1 cellular context compared by ENCODE assay signal in the genomic region with DNA sequence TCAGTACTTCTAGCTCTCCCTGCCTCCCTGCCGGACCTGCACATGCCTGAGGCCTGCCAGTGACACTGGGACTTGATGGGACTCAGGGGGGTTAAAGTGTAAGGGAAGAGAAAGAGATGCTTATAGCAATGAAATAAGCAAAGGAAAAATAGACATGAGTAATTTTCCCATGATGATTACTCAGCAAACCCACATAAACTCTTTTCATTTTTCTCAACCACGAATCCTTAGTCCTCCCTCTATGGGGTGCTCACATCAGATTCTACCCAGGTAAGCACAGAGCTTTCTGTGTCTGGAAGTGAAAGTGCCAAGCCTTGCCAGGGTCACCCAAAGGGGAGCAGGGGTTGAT.
TF ChIP-seq lines count a peak whose summit lies in the region.

No MANE protein-coding gene starts in this region.

TF ChIP-seq in GM23338, 12 proteins besides CTCF, POLR2A, EP300 and RAD21 (continued from another document):
- TF ChIP-seq, protein P1, sequence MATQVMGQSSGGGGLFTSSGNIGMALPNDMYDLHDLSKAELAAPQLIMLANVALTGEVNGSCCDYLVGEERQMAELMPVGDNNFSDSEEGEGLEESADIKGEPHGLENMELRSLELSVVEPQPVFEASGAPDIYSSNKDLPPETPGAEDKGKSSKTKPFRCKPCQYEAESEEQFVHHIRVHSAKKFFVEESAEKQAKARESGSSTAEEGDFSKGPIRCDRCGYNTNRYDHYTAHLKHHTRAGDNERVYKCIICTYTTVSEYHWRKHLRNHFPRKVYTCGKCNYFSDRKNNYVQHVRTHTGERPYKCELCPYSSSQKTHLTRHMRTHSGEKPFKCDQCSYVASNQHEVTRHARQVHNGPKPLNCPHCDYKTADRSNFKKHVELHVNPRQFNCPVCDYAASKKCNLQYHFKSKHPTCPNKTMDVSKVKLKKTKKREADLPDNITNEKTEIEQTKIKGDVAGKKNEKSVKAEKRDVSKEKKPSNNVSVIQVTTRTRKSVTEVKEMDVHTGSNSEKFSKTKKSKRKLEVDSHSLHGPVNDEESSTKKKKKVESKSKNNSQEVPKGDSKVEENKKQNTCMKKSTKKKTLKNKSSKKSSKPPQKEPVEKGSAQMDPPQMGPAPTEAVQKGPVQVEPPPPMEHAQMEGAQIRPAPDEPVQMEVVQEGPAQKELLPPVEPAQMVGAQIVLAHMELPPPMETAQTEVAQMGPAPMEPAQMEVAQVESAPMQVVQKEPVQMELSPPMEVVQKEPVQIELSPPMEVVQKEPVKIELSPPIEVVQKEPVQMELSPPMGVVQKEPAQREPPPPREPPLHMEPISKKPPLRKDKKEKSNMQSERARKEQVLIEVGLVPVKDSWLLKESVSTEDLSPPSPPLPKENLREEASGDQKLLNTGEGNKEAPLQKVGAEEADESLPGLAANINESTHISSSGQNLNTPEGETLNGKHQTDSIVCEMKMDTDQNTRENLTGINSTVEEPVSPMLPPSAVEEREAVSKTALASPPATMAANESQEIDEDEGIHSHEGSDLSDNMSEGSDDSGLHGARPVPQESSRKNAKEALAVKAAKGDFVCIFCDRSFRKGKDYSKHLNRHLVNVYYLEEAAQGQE (IDR thresholded peaks at IDR 0.05; ENCODE audit: unreplicated experiment) = no peak
- TF ChIP-seq, protein P2, sequence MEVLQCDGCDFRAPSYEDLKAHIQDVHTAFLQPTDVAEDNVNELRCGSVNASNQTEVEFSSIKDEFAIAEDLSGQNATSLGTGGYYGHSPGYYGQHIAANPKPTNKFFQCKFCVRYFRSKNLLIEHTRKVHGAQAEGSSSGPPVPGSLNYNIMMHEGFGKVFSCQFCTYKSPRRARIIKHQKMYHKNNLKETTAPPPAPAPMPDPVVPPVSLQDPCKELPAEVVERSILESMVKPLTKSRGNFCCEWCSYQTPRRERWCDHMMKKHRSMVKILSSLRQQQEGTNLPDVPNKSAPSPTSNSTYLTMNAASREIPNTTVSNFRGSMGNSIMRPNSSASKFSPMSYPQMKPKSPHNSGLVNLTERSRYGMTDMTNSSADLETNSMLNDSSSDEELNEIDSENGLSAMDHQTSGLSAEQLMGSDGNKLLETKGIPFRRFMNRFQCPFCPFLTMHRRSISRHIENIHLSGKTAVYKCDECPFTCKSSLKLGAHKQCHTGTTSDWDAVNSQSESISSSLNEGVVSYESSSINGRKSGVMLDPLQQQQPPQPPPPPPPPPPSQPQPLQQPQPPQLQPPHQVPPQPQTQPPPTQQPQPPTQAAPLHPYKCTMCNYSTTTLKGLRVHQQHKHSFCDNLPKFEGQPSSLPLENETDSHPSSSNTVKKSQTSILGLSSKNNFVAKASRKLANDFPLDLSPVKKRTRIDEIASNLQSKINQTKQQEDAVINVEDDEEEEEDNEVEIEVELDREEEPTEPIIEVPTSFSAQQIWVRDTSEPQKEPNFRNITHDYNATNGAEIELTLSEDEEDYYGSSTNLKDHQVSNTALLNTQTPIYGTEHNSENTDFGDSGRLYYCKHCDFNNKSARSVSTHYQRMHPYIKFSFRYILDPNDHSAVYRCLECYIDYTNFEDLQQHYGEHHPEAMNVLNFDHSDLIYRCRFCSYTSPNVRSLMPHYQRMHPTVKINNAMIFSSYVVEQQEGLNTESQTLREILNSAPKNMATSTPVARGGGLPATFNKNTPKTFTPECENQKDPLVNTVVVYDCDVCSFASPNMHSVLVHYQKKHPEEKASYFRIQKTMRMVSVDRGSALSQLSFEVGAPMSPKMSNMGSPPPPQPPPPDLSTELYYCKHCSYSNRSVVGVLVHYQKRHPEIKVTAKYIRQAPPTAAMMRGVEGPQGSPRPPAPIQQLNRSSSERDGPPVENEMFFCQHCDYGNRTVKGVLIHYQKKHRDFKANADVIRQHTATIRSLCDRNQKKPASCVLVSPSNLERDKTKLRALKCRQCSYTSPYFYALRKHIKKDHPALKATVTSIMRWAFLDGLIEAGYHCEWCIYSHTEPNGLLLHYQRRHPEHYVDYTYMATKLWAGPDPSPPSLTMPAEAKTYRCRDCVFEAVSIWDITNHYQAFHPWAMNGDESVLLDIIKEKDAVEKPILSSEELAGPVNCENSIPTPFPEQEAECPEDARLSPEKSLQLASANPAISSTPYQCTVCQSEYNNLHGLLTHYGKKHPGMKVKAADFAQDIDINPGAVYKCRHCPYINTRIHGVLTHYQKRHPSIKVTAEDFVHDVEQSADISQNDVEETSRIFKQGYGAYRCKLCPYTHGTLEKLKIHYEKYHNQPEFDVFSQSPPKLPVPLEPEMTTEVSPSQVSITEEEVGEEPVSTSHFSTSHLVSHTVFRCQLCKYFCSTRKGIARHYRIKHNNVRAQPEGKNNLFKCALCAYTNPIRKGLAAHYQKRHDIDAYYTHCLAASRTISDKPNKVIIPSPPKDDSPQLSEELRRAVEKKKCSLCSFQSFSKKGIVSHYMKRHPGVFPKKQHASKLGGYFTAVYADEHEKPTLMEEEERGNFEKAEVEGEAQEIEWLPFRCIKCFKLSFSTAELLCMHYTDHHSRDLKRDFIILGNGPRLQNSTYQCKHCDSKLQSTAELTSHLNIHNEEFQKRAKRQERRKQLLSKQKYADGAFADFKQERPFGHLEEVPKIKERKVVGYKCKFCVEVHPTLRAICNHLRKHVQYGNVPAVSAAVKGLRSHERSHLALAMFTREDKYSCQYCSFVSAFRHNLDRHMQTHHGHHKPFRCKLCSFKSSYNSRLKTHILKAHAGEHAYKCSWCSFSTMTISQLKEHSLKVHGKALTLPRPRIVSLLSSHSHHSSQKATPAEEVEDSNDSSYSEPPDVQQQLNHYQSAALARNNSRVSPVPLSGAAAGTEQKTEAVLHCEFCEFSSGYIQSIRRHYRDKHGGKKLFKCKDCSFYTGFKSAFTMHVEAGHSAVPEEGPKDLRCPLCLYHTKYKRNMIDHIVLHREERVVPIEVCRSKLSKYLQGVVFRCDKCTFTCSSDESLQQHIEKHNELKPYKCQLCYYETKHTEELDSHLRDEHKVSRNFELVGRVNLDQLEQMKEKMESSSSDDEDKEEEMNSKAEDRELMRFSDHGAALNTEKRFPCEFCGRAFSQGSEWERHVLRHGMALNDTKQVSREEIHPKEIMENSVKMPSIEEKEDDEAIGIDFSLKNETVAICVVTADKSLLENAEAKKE (CRISPR knock-in tag; IDR thresholded peaks at IDR 0.05) = no peak
- TF ChIP-seq JUNB (IDR thresholded peaks at IDR 0.05; ENCODE audit: unreplicated experiment) (no peak), NANOG (IDR thresholded peaks at IDR 0.05; ENCODE audit: borderline replicate concordance) (no peak), EZH2 (IDR thresholded peaks at IDR 0.05; ENCODE audit: low read depth, unreplicated experiment) (no peak), STAT1 (IDR thresholded peaks at IDR 0.05; ENCODE audit: unreplicated experiment) (no peak), ZNF331 (CRISPR knock-in tag; IDR thresholded peaks at IDR 0.05; ENCODE audit: low read depth) (no peak), ZNF114 (CRISPR knock-in tag; IDR thresholded peaks at IDR 0.05) (no peak)
- TF ChIP-seq, protein P3, sequence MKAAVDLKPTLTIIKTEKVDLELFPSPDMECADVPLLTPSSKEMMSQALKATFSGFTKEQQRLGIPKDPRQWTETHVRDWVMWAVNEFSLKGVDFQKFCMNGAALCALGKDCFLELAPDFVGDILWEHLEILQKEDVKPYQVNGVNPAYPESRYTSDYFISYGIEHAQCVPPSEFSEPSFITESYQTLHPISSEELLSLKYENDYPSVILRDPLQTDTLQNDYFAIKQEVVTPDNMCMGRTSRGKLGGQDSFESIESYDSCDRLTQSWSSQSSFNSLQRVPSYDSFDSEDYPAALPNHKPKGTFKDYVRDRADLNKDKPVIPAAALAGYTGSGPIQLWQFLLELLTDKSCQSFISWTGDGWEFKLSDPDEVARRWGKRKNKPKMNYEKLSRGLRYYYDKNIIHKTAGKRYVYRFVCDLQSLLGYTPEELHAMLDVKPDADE (IDR thresholded peaks at IDR 0.05) = no peak
